In the genomic region with DNA sequence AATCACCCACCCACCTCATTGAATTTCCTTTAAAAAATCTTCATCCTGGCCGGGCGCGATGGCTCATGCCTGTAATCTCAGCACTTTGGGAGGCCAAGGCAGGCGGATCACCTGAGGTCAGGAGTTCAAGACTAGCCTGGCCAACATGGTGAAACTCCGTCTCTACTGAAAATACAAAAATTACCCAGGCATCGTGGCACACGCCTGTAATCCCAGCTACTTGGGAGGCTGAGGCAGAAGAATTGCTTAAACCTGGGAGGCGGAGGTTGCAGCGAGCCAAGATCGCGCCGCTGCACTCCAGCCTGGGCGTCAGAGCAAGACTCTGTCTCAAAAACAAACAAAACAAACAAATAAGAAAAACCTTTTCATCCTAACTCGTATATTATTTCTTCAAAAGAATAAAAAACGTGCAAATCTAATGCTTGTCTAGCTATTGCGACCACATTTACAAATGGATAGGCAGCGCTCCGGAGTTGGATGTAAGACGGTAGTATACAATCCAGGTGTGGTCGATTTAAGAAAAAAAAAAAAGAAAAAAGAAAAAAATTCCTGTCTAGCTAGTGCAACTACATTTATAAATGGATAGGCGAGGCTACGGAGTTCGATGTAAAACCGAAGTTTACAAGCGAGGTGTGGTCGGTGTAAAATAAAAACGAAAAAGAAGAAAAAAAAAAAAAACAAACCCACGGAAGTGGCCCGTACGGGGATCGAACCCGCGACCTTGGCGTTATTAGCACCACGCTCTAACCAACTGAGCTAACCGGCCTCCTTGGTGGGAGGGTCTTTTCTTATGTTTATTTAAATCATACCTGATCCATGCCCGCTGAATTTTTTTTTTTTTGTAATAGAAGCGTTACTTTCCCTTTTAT, we compare ENCODE assay signal across 8 cellular contexts.
DNase-seq lines count a peak whose midpoint lies in the region; FAIRE-seq lines count a peak whose summit lies in the region.
"Not testable (repeated sequence)": the region's sequence is repeated elsewhere in the genome, so short reads cannot be mapped to it uniquely, and the experiment has no call there.

No MANE protein-coding gene starts in this region.

- H3K4me3 ChIP-seq in iPS-20b (ENCODE audit: low read length), result peak overlapping the region; percentile 100
- H3K4me3 ChIP-seq in rectal smooth muscle tissue (ENCODE audit: low read length), result peak overlapping the region; percentile 98

- H3K27me3 ChIP-seq in iPS-20b (ENCODE audit: insufficient read depth, low read length); rectal smooth muscle tissue (ENCODE audit: control insufficient read depth, insufficient read depth, low read length): not testable (repeated sequence)

- H3K4me1 ChIP-seq in iPS-20b (ENCODE audit: insufficient read depth, low read length); rectal smooth muscle tissue (ENCODE audit: control insufficient read depth, insufficient read depth, low read length): not testable (repeated sequence)

- DNase-seq in GDM1 (lab: John Stamatoyannopoulos, UW) (peak; percentile 35), HUDEP-2 (lab: John Stamatoyannopoulos, UW; ENCODE audit: unreplicated experiment in 76 of 76) (peak in 53 of 76 experiments; percentile 13 to 74 (median 49)), NOMO-1 treated with DMSO at 0.1 percent for 48 hours (lab: John Stamatoyannopoulos, UW; ENCODE audit: unreplicated experiment) (peak; percentile 32), ureter (ENCODE audit: low spot score) (peak; percentile 62)
- DNase-seq in activated CD4-positive, alpha-beta T cell treated with anti-CD3 and anti-CD28 coated beads, Interleukin-2, amount 50 U/mL, for 48 hours, result peak; percentile 69

- H3K36me3 ChIP-seq in iPS-20b (ENCODE audit: insufficient read depth, low read depth, low read length); rectal smooth muscle tissue (ENCODE audit: control insufficient read depth, insufficient read depth, low read length): not testable (repeated sequence)

- H3K9me3 ChIP-seq in iPS-20b (ENCODE audit: insufficient read depth, low read depth, low read length), result not testable (repeated sequence)

- FAIRE-seq in colon (lab: Jason Lieb, UNC), result peak; percentile 78

- H3K9ac ChIP-seq in iPS-20b (ENCODE audit: low read depth, low read length) (peak overlapping the region; percentile 91; the same call in 1 of the 2 replicates), rectal smooth muscle tissue (ENCODE audit: low read length) (peak overlapping the region; percentile 93)

- H3K27ac ChIP-seq in iPS-20b (ENCODE audit: low read length); rectal smooth muscle tissue (ENCODE audit: low read depth, low read length): not testable (repeated sequence)
